Comparison of ENCODE assay signal across 23 cellular contexts in genomic region chr6:72857791-72858190, GRCh38.
DNase-seq lines count a peak whose midpoint lies in the region; ATAC-seq and TF ChIP-seq lines count a peak whose summit lies in the region.
"Had no signal": no experiment of that assay in that cellular context is flagged by ENCODE, and none has a peak within 500 bp of the region (broad histone marks: within the 10 kb centered on the region; RNA-seq: fewer than 3 reads in every experiment).

No MANE protein-coding gene starts in this region.

- no peak for TF ChIP-seq CTCF in choroid plexus epithelial cell (conservative IDR thresholded peaks at IDR 0.05; ENCODE audit: low read depth, low read length)

- H3K4me3 ChIP-seq in choroid plexus epithelial cell (ENCODE audit: low read depth, low read length), result no peak overlapping the region
- H3K4me3 ChIP-seq: body of pancreas, right atrium auricular region, thoracic aorta had no signal

- peak; percentile 16 for DNase-seq in GM03348 (ENCODE audit: low spot score)
- peak; percentile 54 for DNase-seq in NCI-H226
- DNase-seq in choroid plexus epithelial cell (ENCODE audit: low read depth), result peak; percentile 36
- DNase-seq in non-pigmented ciliary epithelial cell (ENCODE audit: low read depth), result peak; percentile 24
- no peak for DNase-seq in NCI-H2196 (lab: John Stamatoyannopoulos, UW; ENCODE audit: unreplicated experiment)
- DNase-seq in inferior parietal cortex (ENCODE audit: extremely low spot score), result no peak
- DNase-seq in AML-193 (lab: John Stamatoyannopoulos, UW), result no peak
- DNase-seq: activated CD4-positive, alpha-beta memory T cell treated with anti-CD3 and anti-CD28 coated beads, Interleukin-2, amount 10 ng/mL, durations not matched to agents 7 days and 5 days; activated naive CD4-positive, alpha-beta T cell treated with anti-CD3 and anti-CD28 coated beads, Interleukin-2, amount 10 ng/mL, durations not matched to agents 7 days and 5 days; activated T-cell treated with anti-CD3 and anti-CD28 coated beads, Interleukin-2, amount 50 U/mL, for 24 hours; body of pancreas; CD8-positive, alpha-beta memory T cell; DMS79; head of caudate nucleus; left ventricle myocardium superior; NCI-H1105; NCI-H524 treated with DMSO at 0.1 percent for 48 hours; nucleus accumbens; stimulated activated naive B cell treated with anti-CD40 and anti-IgM and Interleukin-4, amounts not matched to agents 10 μg/mL and 1 μg/mL and 100 μg/mL, for 72 hours; T-helper 2 cell had no signal

- no peak for ATAC-seq in HG02759 (IDR thresholded peaks at IDR 0.05; ENCODE audit: unreplicated experiment)
- ATAC-seq: body of pancreas; left ventricle myocardium superior; stimulated activated naive B cell treated with anti-CD40 and anti-IgM and Interleukin-4, amounts not matched to agents 10 μg/mL and 1 μg/mL and 100 μg/mL, for 72 hours had no signal

Comparison
In these comparisons a context has a peak if more than half of its experiments do, and no peak if none do; other contexts are left out.
1. DNase-seq: peak in GM03348 (single experiment), NCI-H226 (single experiment), choroid plexus epithelial cell (single experiment) and non-pigmented ciliary epithelial cell (single experiment); none in NCI-H2196 (single experiment), inferior parietal cortex (single experiment) and AML-193 (0 of 2).